ENCODE assay signal across 1 cellular context in genomic region chr4:72553540-72553939, GRCh38.
TF ChIP-seq lines count a peak whose summit lies in the region.

No MANE protein-coding gene starts in this region.

TF ChIP-seq in K562, 482 proteins besides CTCF, POLR2A, EP300 and RAD21 (continued from another document):
- no peak for TF ChIP-seq AFF4 (CRISPR knock-in tag; IDR thresholded peaks at IDR 0.05)
- TF ChIP-seq TAF9B (IDR thresholded peaks at IDR 0.05; ENCODE audit: partially characterized antibody), result no peak
- TF ChIP-seq MAFG (tag; conservative IDR thresholded peaks at IDR 0.05), result peak; percentile 54
- no peak for TF ChIP-seq MLX (CRISPR knock-in tag; conservative IDR thresholded peaks at IDR 0.05)
- 0 out of 2 replicates have a peak, but pooled peaks have one; percentile 35 for TF ChIP-seq SMARCC2 (IDR thresholded peaks at IDR 0.05; ENCODE audit: low read depth)
- TF ChIP-seq TEAD4 (IDR thresholded peaks at IDR 0.05; ENCODE audit: low read length), result 0 out of 2 replicates have a peak, but pooled peaks have one; percentile 37
- no peak for TF ChIP-seq TEAD4 (CRISPR knock-in tag; IDR thresholded peaks at IDR 0.05; ENCODE audit: borderline replicate concordance)
- TF ChIP-seq SOX6 (IDR thresholded peaks at IDR 0.05), result peak; percentile 27; the same call in 1 of the 2 replicates
- TF ChIP-seq PHF8 (IDR thresholded peaks at IDR 0.05; ENCODE audit: borderline replicate concordance, low read length), result no peak
- 0 out of 2 replicates have a peak, but pooled peaks have one; percentile 33 for TF ChIP-seq SMAD4 (CRISPR knock-in tag; conservative IDR thresholded peaks at IDR 0.05)
- 0 out of 2 replicates have a peak, but pooled peaks have one; percentile 27 for TF ChIP-seq ETV1 (tag; conservative IDR thresholded peaks at IDR 0.05; ENCODE audit: low read depth)
- 0 out of 4 replicates have a peak, but pooled peaks of 1 of the 2 experiments have one; percentile 31 for TF ChIP-seq MAZ (CRISPR knock-in tag; conservative IDR thresholded peaks at IDR 0.05 in 1 of 2, IDR thresholded peaks at IDR 0.05 in 1 of 2)
- no peak for TF ChIP-seq ZNF431 (CRISPR knock-in tag; IDR thresholded peaks at IDR 0.05)
- no peak for TF ChIP-seq PML (IDR thresholded peaks at IDR 0.05; ENCODE audit: low read length)
- TF ChIP-seq HDAC1 (IDR thresholded peaks at IDR 0.05), result peak in 1 of 2 experiments; percentile 61; a peak in 2 of 4 replicates
- TF ChIP-seq LCOR (CRISPR knock-in tag; IDR thresholded peaks at IDR 0.05), result no peak
- TF ChIP-seq ETV6 (IDR thresholded peaks at IDR 0.05; ENCODE audit: borderline replicate concordance in 1 of 2, low read depth in 2 of 2, low read length in 1 of 2), result peak; percentile 94 to 95; a peak in 3 of 4 replicates
- no peak for TF ChIP-seq ETV6 (CRISPR knock-in tag; IDR thresholded peaks at IDR 0.05; ENCODE audit: borderline replicate concordance)
- TF ChIP-seq ZC3H8 (IDR thresholded peaks at IDR 0.05), result no peak
- no peak for TF ChIP-seq ZNF778 (CRISPR knock-in tag; IDR thresholded peaks at IDR 0.05)
- TF ChIP-seq TRIM28 (IDR thresholded peaks at IDR 0.05), result 0 out of 2 replicates have a peak, but pooled peaks have one; percentile 29
- no peak for TF ChIP-seq NFRKB (IDR thresholded peaks at IDR 0.05; ENCODE audit: low read depth)
- TF ChIP-seq MTA3 (IDR thresholded peaks at IDR 0.05; ENCODE audit: borderline replicate concordance), result peak; percentile 49; the same call in 1 of the 2 replicates
- TF ChIP-seq ETS2 (tag; IDR thresholded peaks at IDR 0.05; ENCODE audit: borderline replicate concordance, poor library complexity, severe bottlenecking), result no peak
- no peak for TF ChIP-seq ZNF24 (IDR thresholded peaks at IDR 0.05)
- TF ChIP-seq MAFK (IDR thresholded peaks at IDR 0.05; ENCODE audit: low read length), result peak; percentile 52
- TF ChIP-seq FOXA3 (CRISPR knock-in tag; conservative IDR thresholded peaks at IDR 0.05 in 1 of 2, IDR thresholded peaks at IDR 0.05 in 1 of 2), result no peak
- TF ChIP-seq HDAC2 (IDR thresholded peaks at IDR 0.05), result 0 out of 2 replicates have a peak, but pooled peaks have one; percentile 46
- peak; percentile 84 for TF ChIP-seq CHAMP1 (IDR thresholded peaks at IDR 0.05)
- TF ChIP-seq CTBP1 (IDR thresholded peaks at IDR 0.05; ENCODE audit: borderline replicate concordance), result 0 out of 2 replicates have a peak, but pooled peaks have one; percentile 23
- TF ChIP-seq SRF (CRISPR knock-in tag; IDR thresholded peaks at IDR 0.05), result no peak
TF ChIP-seq in K562: peak in this region for 37.
